Comparison of ENCODE assay signal across 9 cellular contexts in genomic region chr4:104966349-104967033, GRCh38.
DNase-seq lines count a peak whose midpoint lies in the region; ATAC-seq, FAIRE-seq and TF ChIP-seq lines count a peak whose summit lies in the region.
"Had no signal": no experiment of that assay in that cellular context is flagged by ENCODE, and none has a peak within 500 bp of the region (broad histone marks: within the 10 kb centered on the region; RNA-seq: fewer than 3 reads in every experiment).

No MANE protein-coding gene starts in this region.

- H3K27ac Mint-ChIP-seq in activated T-helper 17 cell treated with anti-CD3 and anti-CD28 coated beads, Interleukin-2, amount 50 U/mL, for 72 hours, result peak overlapping the region; percentile 87
- peak overlapping the region in 8 of 9 donors; percentile 5 to 89 (median 66) for H3K27ac Mint-ChIP-seq in naive thymus-derived CD4-positive, alpha-beta T cell

- POLR2A ChIA-PET in naive thymus-derived CD4-positive, alpha-beta T cell (lab: Charles Lee), result no interaction called here

- H3K9me3 ChIP-seq in naive thymus-derived CD4-positive, alpha-beta T cell (ENCODE audit: control insufficient read depth in 2 of 3, low read length in 3 of 3), result no peaks in the 10 kb centered on the region

- H3K27me3 Mint-ChIP-seq in activated T-helper 17 cell treated with anti-CD3 and anti-CD28 coated beads, Interleukin-2, amount 50 U/mL, for 72 hours, result no peaks in the 10 kb centered on the region
- H3K27me3 Mint-ChIP-seq in naive thymus-derived CD4-positive, alpha-beta T cell, result peaks cover 2 to 14% (median 6%) of the 10 kb centered on the region in 5 donors

- H3K4me1 ChIP-seq in naive thymus-derived CD4-positive, alpha-beta T cell (ENCODE audit: control insufficient read depth in 2 of 2, insufficient read depth in 2 of 2, low read length in 2 of 2), result peaks cover 0 to 7% of the 10 kb centered on the region in 2 donors

- no peak for TF ChIP-seq CTCF in GM20000 (IDR thresholded peaks at IDR 0.05; ENCODE audit: extremely low read depth, missing control alignments)

- peak; percentile 97 for ATAC-seq in HG03520 (IDR thresholded peaks at IDR 0.05; ENCODE audit: unreplicated experiment)
- ATAC-seq in activated T-helper 17 cell treated with anti-CD3 and anti-CD28 coated beads, Interleukin-2, amount 50 U/mL, for 72 hours (replicated peaks), result peak; percentile 97
- ATAC-seq in naive thymus-derived CD4-positive, alpha-beta T cell, result peak; percentile 93

- peaks cover 5% of the 10 kb centered on the region for H3K9me3 Mint-ChIP-seq in activated T-helper 17 cell treated with anti-CD3 and anti-CD28 coated beads, Interleukin-2, amount 50 U/mL, for 72 hours
- H3K9me3 Mint-ChIP-seq in naive thymus-derived CD4-positive, alpha-beta T cell, result peaks cover 0 to 13% (median 4%) of the 10 kb centered on the region in 11 donors

- FAIRE-seq in GM12892 (lab: Jason Lieb, UNC), result peak; percentile 94

- no peak overlapping the region for H3K27ac ChIP-seq in naive thymus-derived CD4-positive, alpha-beta T cell (ENCODE audit: low read depth, low read length)

- intact Hi-C loops in naive thymus-derived CD4-positive, alpha-beta T cell (cut with micrococcal nuclease), result loop anchor here (2.0 to 10.0 kb wide), 5 partner anchors 36 to 504 kb away; partner anchors contain the start of gene TET2 (in 1 of the 2)

- peak; percentile 11 for DNase-seq in GM12892 (ENCODE audit: insufficient read length)
- DNase-seq in GM20000 (ENCODE audit: low spot score), result peak; percentile 69
- DNase-seq in naive thymus-derived CD4-positive, alpha-beta T cell, result peak in 5 of 9 donors; percentile 1 to 13 (median 4)
- DNase-seq in NCI-H146 treated with DMSO at 0.1 percent for 48 hours (lab: John Stamatoyannopoulos, UW; ENCODE audit: unreplicated experiment), result no peak
- DNase-seq in activated gamma-delta T cell (lab: John Stamatoyannopoulos, UW), result no peak
- no peak for DNase-seq in cerebellum (ENCODE audit: low spot score)
- DNase-seq: IMR-90 had no signal

- CTCF ChIA-PET in naive thymus-derived CD4-positive, alpha-beta T cell (lab: Charles Lee), result no interaction called here

- H3K36me3 ChIP-seq in naive thymus-derived CD4-positive, alpha-beta T cell (ENCODE audit: control insufficient read depth in 2 of 3, insufficient read depth in 3 of 3, low read length in 3 of 3), result no peaks in the 10 kb centered on the region

- peaks cover 11% of the 10 kb centered on the region for H3K4me1 Mint-ChIP-seq in activated T-helper 17 cell treated with anti-CD3 and anti-CD28 coated beads, Interleukin-2, amount 50 U/mL, for 72 hours
- H3K4me1 Mint-ChIP-seq in naive thymus-derived CD4-positive, alpha-beta T cell, result peaks cover 4 to 11% (median 9%) of the 10 kb centered on the region in 7 donors

- H3K27me3 ChIP-seq in naive thymus-derived CD4-positive, alpha-beta T cell (ENCODE audit: control insufficient read depth in 2 of 2, insufficient read depth in 2 of 2, low read length in 2 of 2), result no peaks in the 10 kb centered on the region

- TF ChIP-seq POLR2A in GM12892 (IDR thresholded peaks at IDR 0.05; ENCODE audit: low read depth, low read length), result no peak

- no peaks in the 10 kb centered on the region for H3K36me3 Mint-ChIP-seq in activated T-helper 17 cell treated with anti-CD3 and anti-CD28 coated beads, Interleukin-2, amount 50 U/mL, for 72 hours (ENCODE audit: low read depth)
- H3K36me3 Mint-ChIP-seq in naive thymus-derived CD4-positive, alpha-beta T cell, result peaks cover 0 to 12% (median 0%) of the 10 kb centered on the region in 5 donors

- no peak overlapping the region for H3K4me3 ChIP-seq in naive thymus-derived CD4-positive, alpha-beta T cell (ENCODE audit: low read length)

- H3K4me3 Mint-ChIP-seq in activated T-helper 17 cell treated with anti-CD3 and anti-CD28 coated beads, Interleukin-2, amount 50 U/mL, for 72 hours, result peak overlapping the region; percentile 79
- H3K4me3 Mint-ChIP-seq in naive thymus-derived CD4-positive, alpha-beta T cell, result peak overlapping the region in 8 of 10 donors; percentile 46 to 83 (median 54)

Comparison
In these comparisons a context has a peak if more than half of its experiments do, and no peak if none do; other contexts are left out.
1. DNase-seq: peak in GM12892 (single experiment), GM20000 (single experiment) and naive thymus-derived CD4-positive, alpha-beta T cell (5 of 9); none in NCI-H146 treated with DMSO at 0.1 percent for 48 hours (single experiment), activated gamma-delta T cell (single experiment) and cerebellum (single experiment).
2. Peak in every context shown above with its lines, with median percentiles within 50 percentile points of each other: ATAC-seq.